Comparison of ENCODE assay signal across 6 cellular contexts in the genomic region with DNA sequence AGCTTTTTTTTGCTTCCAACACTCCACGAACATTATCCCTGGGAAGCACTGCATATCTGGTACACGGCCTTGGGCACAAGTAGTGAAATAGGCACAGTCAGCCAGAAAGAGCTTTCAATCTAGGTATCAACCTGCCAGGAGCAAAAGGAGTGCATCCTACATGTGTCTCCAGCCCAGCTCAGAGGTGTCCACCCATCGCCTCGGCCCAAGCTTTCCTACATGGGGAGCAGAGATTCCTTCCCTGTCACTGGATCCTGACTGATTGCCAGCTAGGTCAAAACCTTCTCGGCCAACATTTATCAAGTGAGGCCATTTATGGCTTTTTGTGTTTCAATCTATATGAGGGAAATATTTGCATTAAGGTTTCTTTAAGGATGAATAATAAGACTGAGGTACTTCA.
"Had no signal": no experiment of that assay in that cellular context is flagged by ENCODE, and none has a peak within 500 bp of the region (broad histone marks: within the 10 kb centered on the region; RNA-seq: fewer than 3 reads in every experiment).

No MANE protein-coding gene starts in this region.

- H3K27ac ChIP-seq: GM23248 had no signal

- H3K9me3 Mint-ChIP-seq: HFFc6 had no signal

- H3K27ac Mint-ChIP-seq: HFFc6 had no signal

- H3K9me3 ChIP-seq: HAP-1 had no signal

- H3K4me3 ChIP-seq: GM23248, HAP-1 had no signal

- DNase-seq: GM23248, GOT3, H7, HFFc6, IMR-90 had no signal

- H3K4me1 ChIP-seq: HAP-1 had no signal

- H3K36me3 ChIP-seq: HAP-1 had no signal

- H3K4me3 Mint-ChIP-seq: HFFc6 had no signal
